In genomic region chr20:60407938-60408337, GRCh38 we compare ENCODE assay signal across 16 cellular contexts.
DNase-seq lines count a peak whose midpoint lies in the region; ATAC-seq and TF ChIP-seq lines count a peak whose summit lies in the region.
"Had no signal": no experiment of that assay in that cellular context is flagged by ENCODE, and none has a peak within 500 bp of the region (broad histone marks: within the 10 kb centered on the region; RNA-seq: fewer than 3 reads in every experiment).

No MANE protein-coding gene starts in this region.

- H3K36me3 Mint-ChIP-seq in CD8-positive, alpha-beta memory T cell = no peaks in the 10 kb centered on the region

- H3K4me2 ChIP-seq in DND-41 (ENCODE audit: insufficient read depth, low read length) (peak overlapping the region; percentile 45), Loucy (ENCODE audit: low read depth, low read length, poor library complexity, severe bottlenecking) (peak overlapping the region; percentile 73), neural cell (ENCODE audit: low read length) (no peak overlapping the region)

- DNase-seq in DND-41 (peak; percentile 64), middle frontal gyrus (ENCODE audit: extremely low spot score, low spot score) (no peak), DMS114 treated with DMSO at 0.1 percent for 48 hours (lab: John Stamatoyannopoulos, UW; ENCODE audit: unreplicated experiment) (no peak), kidney glomerular epithelial cell (lab: John Stamatoyannopoulos, UW) (no peak)
- DNase-seq in CD8-positive, alpha-beta memory T cell = no peak
- DNase-seq: CD4-positive, alpha-beta T cell; DMS79 treated with DMSO at 0.1 percent for 48 hours; EL; H9; IMR-90; KBM-7 had no signal

- peaks cover 30% of the 10 kb centered on the region for H3K4me1 ChIP-seq in DND-41 (ENCODE audit: insufficient read depth, low read length)
- peaks cover 17% of the 10 kb centered on the region for H3K4me1 ChIP-seq in Loucy (ENCODE audit: insufficient read depth, low read length, poor library complexity, severe bottlenecking)
- H3K4me1 ChIP-seq in CD8-positive, alpha-beta memory T cell (ENCODE audit: insufficient read depth, low read length) = no peaks in the 10 kb centered on the region

- H3K9me3 ChIP-seq in DND-41 (ENCODE audit: insufficient read depth, low read length, severe bottlenecking) = peaks cover 5% of the 10 kb centered on the region
- H3K9me3 ChIP-seq in Loucy (ENCODE audit: insufficient read depth, low read depth, low read length) = no peaks in the 10 kb centered on the region
- H3K9me3 ChIP-seq in neural cell (ENCODE audit: low read length) = no peaks in the 10 kb centered on the region
- no peaks in the 10 kb centered on the region for H3K9me3 ChIP-seq in CD8-positive, alpha-beta memory T cell (ENCODE audit: low read length)

- no peak for TF ChIP-seq RAD21 in neural cell (conservative IDR thresholded peaks at IDR 0.05)

- H2AFZ ChIP-seq in DND-41 (ENCODE audit: low read depth, low read length) (no peak overlapping the region), Loucy (ENCODE audit: low read length) (no peak overlapping the region), neural cell (ENCODE audit: low read depth, low read length) (no peak overlapping the region)

- no peaks in the 10 kb centered on the region for H3K9me2 ChIP-seq in Loucy (replicated peaks; ENCODE audit: low read depth, low read length)
- H3K9me2 ChIP-seq in neural cell (ENCODE audit: insufficient read depth, low read length) = no peaks in the 10 kb centered on the region

- no peaks in the 10 kb centered on the region for H4K20me1 ChIP-seq in DND-41 (ENCODE audit: insufficient read depth, low read length)
- no peaks in the 10 kb centered on the region for H4K20me1 ChIP-seq in Loucy (ENCODE audit: insufficient read depth, low read length, poor library complexity, severe bottlenecking)
- no peaks in the 10 kb centered on the region for H4K20me1 ChIP-seq in neural cell (ENCODE audit: insufficient read depth)

- POLR2A ChIA-PET in CD8-positive, alpha-beta memory T cell (lab: Charles Lee) = no interaction called here

- H3K27me3 ChIP-seq in DND-41 (ENCODE audit: insufficient read depth, low read length, poor library complexity) = no peaks in the 10 kb centered on the region
- no peaks in the 10 kb centered on the region for H3K27me3 ChIP-seq in Loucy (ENCODE audit: insufficient read depth, low read length, poor library complexity, severe bottlenecking)
- no peaks in the 10 kb centered on the region for H3K27me3 ChIP-seq in neural cell (ENCODE audit: insufficient read depth, low read depth, low read length)
- H3K27me3 ChIP-seq in CD8-positive, alpha-beta memory T cell (ENCODE audit: insufficient read depth, low read length, poor library complexity, severe bottlenecking) = no peaks in the 10 kb centered on the region

- H3K27ac ChIP-seq in DND-41 (ENCODE audit: low read length) (peak overlapping the region; percentile 85), neural cell (ENCODE audit: low read length) (peak overlapping the region; percentile 82)
- no peak overlapping the region for H3K27ac ChIP-seq in CD8-positive, alpha-beta memory T cell (ENCODE audit: low read depth, low read length)
- H3K27ac ChIP-seq: C4-2B had no signal

- peak; percentile 12 for TF ChIP-seq CTCF in DND-41 (IDR thresholded peaks at IDR 0.05; ENCODE audit: borderline replicate concordance, extremely low read depth, low read length, poor library complexity, severe bottlenecking)
- no peak for TF ChIP-seq CTCF in Loucy (conservative IDR thresholded peaks at IDR 0.05; ENCODE audit: low read length)
- no peak for TF ChIP-seq CTCF in neural cell (IDR thresholded peaks at IDR 0.05; ENCODE audit: poor library complexity, severe bottlenecking)

- H3K9ac ChIP-seq in DND-41 (ENCODE audit: low read depth, low read length) = peak overlapping the region; percentile 36; the same call in 1 of the 2 replicates
- H3K9ac ChIP-seq in Loucy (ENCODE audit: low read depth, low read length, poor library complexity, severe bottlenecking) = no peak overlapping the region
- H3K9ac ChIP-seq in neural cell (ENCODE audit: low read length) = peak overlapping the region; percentile 36

- H3K27ac Mint-ChIP-seq in CD8-positive, alpha-beta memory T cell = no peak overlapping the region
- H3K27ac Mint-ChIP-seq: B cell; CD4-positive, alpha-beta T cell; H9 had no signal

- H3K4me3 ChIP-seq in DND-41 (ENCODE audit: low read depth in 1 of 2, low read length in 2 of 2) (peak overlapping the region in 1 of 2 experiments; percentile 10; a peak in 1 of 4 replicates), Loucy (ENCODE audit: low read length, poor library complexity, severe bottlenecking) (peak overlapping the region; percentile 24), neural cell (ENCODE audit: low read length) (peak overlapping the region; percentile 16)
- H3K4me3 ChIP-seq in CD8-positive, alpha-beta memory T cell (ENCODE audit: low read length) = no peak overlapping the region
- H3K4me3 ChIP-seq: GM12878 had no signal

- H3K4me1 Mint-ChIP-seq in CD8-positive, alpha-beta memory T cell = peaks cover 0 to 1% (median 0%) of the 10 kb centered on the region in 3 donors
- H3K4me1 Mint-ChIP-seq: B cell, H9 had no signal

- no peaks in the 10 kb centered on the region for H3F3A ChIP-seq in Loucy (ENCODE audit: low read depth)
- no peaks in the 10 kb centered on the region for H3F3A ChIP-seq in neural cell (ENCODE audit: insufficient read depth, low read length, poor library complexity, severe bottlenecking)

- peaks cover 21% of the 10 kb centered on the region for H3K36me3 ChIP-seq in DND-41 (ENCODE audit: insufficient read depth, low read length)
- no peaks in the 10 kb centered on the region for H3K36me3 ChIP-seq in Loucy (ENCODE audit: insufficient read depth, low read length)
- H3K36me3 ChIP-seq in neural cell (ENCODE audit: insufficient read depth, low read length) = no peaks in the 10 kb centered on the region
- H3K36me3 ChIP-seq in CD8-positive, alpha-beta memory T cell (ENCODE audit: insufficient read depth, low read length) = no peaks in the 10 kb centered on the region

- peak; percentile 86 for ATAC-seq in DND-41 (ENCODE audit: insufficient read depth, low read depth)
- ATAC-seq: GM12878 had no signal

- no peak for TF ChIP-seq EP300 in neural cell (conservative IDR thresholded peaks at IDR 0.05; ENCODE audit: poor library complexity, severe bottlenecking)

- CTCF ChIA-PET in CD8-positive, alpha-beta memory T cell (lab: Charles Lee) = no interaction called here

- H3K9me3 Mint-ChIP-seq in CD8-positive, alpha-beta memory T cell = peaks cover 0 to 7% (median 5%) of the 10 kb centered on the region in 5 donors

- H3K4me3 Mint-ChIP-seq in CD8-positive, alpha-beta memory T cell = no peak overlapping the region
- H3K4me3 Mint-ChIP-seq: B cell; CD4-positive, alpha-beta T cell; H9 had no signal

- peaks cover 3 to 7% of the 10 kb centered on the region in 2 donors for H3K27me3 Mint-ChIP-seq in CD8-positive, alpha-beta memory T cell
- H3K27me3 Mint-ChIP-seq: B cell had no signal

- H3K79me2 ChIP-seq in DND-41 (ENCODE audit: insufficient read depth, low read length) (no peaks in the 10 kb centered on the region; the same call in 1 of the 2 replicates), Loucy (ENCODE audit: insufficient read depth, low read length) (no peaks in the 10 kb centered on the region), neural cell (replicated peaks; ENCODE audit: insufficient read depth, low read length) (no peaks in the 10 kb centered on the region)

TF ChIP-seq in neural cell, 6 proteins besides CTCF, POLR2A, EP300 and RAD21:
- no peak for TF ChIP-seq POLR2AphosphoS5 (IDR thresholded peaks at IDR 0.05)
